ENCODE assay signal across 8 cellular contexts in the genomic region with DNA sequence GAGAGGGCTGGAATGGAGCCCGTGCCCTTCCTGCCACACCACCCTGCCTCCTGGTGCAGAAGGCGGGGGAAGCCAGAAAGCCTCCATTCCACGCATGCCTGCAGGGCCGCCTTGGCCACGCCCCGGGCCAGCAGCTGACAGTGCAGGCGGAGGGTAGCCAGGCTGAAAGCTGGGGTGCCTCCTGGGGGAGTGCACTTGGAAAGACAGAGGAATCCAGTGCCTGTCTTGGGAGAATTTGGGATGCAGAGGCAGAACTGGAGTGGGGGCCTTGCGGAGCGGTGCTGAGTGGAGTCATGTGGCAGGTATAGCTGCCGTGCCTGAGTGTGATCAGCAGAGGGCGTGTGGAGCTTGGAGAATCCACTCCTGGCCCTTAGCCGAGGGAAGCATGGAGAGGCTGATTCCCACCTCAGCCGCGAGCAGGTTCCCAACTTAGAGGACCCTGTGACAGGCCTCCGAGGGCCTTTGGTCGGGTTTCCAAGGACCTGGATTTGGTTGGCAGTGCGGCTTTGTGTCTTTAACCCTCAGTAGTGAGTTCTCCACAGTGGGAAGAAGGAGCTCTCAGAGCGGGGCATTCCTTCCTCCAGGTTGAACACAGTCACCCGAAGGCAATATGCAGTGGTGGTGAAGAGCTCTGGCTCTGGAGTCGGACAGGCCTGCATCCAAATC. TPM values are rescaled to one million over a fixed set of nuclear protein-coding genes. Genes with fewer than 3 reads are reported as not detected.
DNase-seq lines count a peak whose midpoint lies in the region; ATAC-seq and TF ChIP-seq lines count a peak whose summit lies in the region.

No MANE protein-coding gene starts in this region.

- peak overlapping the region; percentile 25 for H3K4me3 ChIP-seq in SJSA1
- peak overlapping the region; percentile 17 to 48 for H3K4me3 ChIP-seq in gastroesophageal sphincter

- DNase-seq in COLO668 (lab: John Stamatoyannopoulos, UW; ENCODE audit: unreplicated experiment): peak; percentile 78
- DNase-seq in M059J (ENCODE audit: low read depth): peak; percentile 86
- DNase-seq in SJSA1 (ENCODE audit: low read depth in 1 of 2, low spot score in 2 of 2): peak; percentile 79 to 80
- DNase-seq in activated naive CD4-positive, alpha-beta T cell treated with anti-CD3 and anti-CD28 coated beads, Interleukin-2, amount 10 ng/mL, durations not matched to agents 7 days and 5 days: peak; percentile 81
- peak; percentile 83 for DNase-seq in occipital lobe (lab: John Stamatoyannopoulos, UW)

- H3K4me3 Mint-ChIP-seq in activated naive CD4-positive, alpha-beta T cell treated with anti-CD3 and anti-CD28 coated beads, Interleukin-2, amount 10 ng/mL, durations not matched to agents 7 days and 5 days: peak overlapping the region; percentile 75

- peak; percentile 47 for ATAC-seq in GM21576 (IDR thresholded peaks at IDR 0.05; ENCODE audit: unreplicated experiment)
- ATAC-seq in gastroesophageal sphincter: peak; percentile 94

- no peaks in the 10 kb centered on the region for H3K27me3 ChIP-seq in SJSA1 (replicated peaks)
- no peaks in the 10 kb centered on the region for H3K27me3 ChIP-seq in gastroesophageal sphincter

- CTCF ChIA-PET in activated naive CD4-positive, alpha-beta T cell treated with anti-CD3 and anti-CD28 coated beads, Interleukin-2, amount 10 ng/mL, durations not matched to agents 7 days and 5 days (lab: Charles Lee): interaction anchor here (0.6 to 5.2 kb wide), 25 partner anchors 8 to 236 kb away, joined by 3 to 61 read pairs (median 4); partner anchors contain the start of genes CERCAM and URM1

- H3K4me1 ChIP-seq in SJSA1 (replicated peaks): peaks cover 16% of the 10 kb centered on the region
- peaks cover 0 to 31% (median 21%) of the 10 kb centered on the region in 3 donors for H3K4me1 ChIP-seq in gastroesophageal sphincter

- H3K36me3 Mint-ChIP-seq in activated naive CD4-positive, alpha-beta T cell treated with anti-CD3 and anti-CD28 coated beads, Interleukin-2, amount 10 ng/mL, durations not matched to agents 7 days and 5 days: no peaks in the 10 kb centered on the region

- H3K9me3 Mint-ChIP-seq in activated naive CD4-positive, alpha-beta T cell treated with anti-CD3 and anti-CD28 coated beads, Interleukin-2, amount 10 ng/mL, durations not matched to agents 7 days and 5 days: no peaks in the 10 kb centered on the region

- no peaks in the 10 kb centered on the region for H3K36me3 ChIP-seq in SJSA1
- peaks cover 0 to 27% of the 10 kb centered on the region in 2 donors for H3K36me3 ChIP-seq in gastroesophageal sphincter

- no peak for TF ChIP-seq POLR2A in gastroesophageal sphincter (IDR thresholded peaks at IDR 0.05)

- H3K27ac ChIP-seq in SJSA1: no peak overlapping the region
- H3K27ac ChIP-seq in gastroesophageal sphincter: peak overlapping the region in 3 of 4 donors; percentile 73 to 83 (median 74)
- H3K27ac ChIP-seq in temporal lobe (ENCODE audit: low read depth, low read length): peak overlapping the region; percentile 97

- H3K9me3 ChIP-seq in SJSA1 (replicated peaks) (no peaks in the 10 kb centered on the region), gastroesophageal sphincter (no peaks in the 10 kb centered on the region)

- no peak for TF ChIP-seq EP300 in gastroesophageal sphincter (IDR thresholded peaks at IDR 0.05)

- WGBS in gastroesophageal sphincter (ENCODE audit: low coverage in 1 of 2), 2 donors: no CpG with 5 or more reads among the region's 20 CpGs

- H3K27ac Mint-ChIP-seq in activated naive CD4-positive, alpha-beta T cell treated with anti-CD3 and anti-CD28 coated beads, Interleukin-2, amount 10 ng/mL, durations not matched to agents 7 days and 5 days: peak overlapping the region; percentile 88

- peaks cover 31% of the 10 kb centered on the region for H3K4me1 Mint-ChIP-seq in activated naive CD4-positive, alpha-beta T cell treated with anti-CD3 and anti-CD28 coated beads, Interleukin-2, amount 10 ng/mL, durations not matched to agents 7 days and 5 days

- H3K27me3 Mint-ChIP-seq in activated naive CD4-positive, alpha-beta T cell treated with anti-CD3 and anti-CD28 coated beads, Interleukin-2, amount 10 ng/mL, durations not matched to agents 7 days and 5 days: peaks cover 4% of the 10 kb centered on the region

- TF ChIP-seq CTCF in gastroesophageal sphincter (IDR thresholded peaks at IDR 0.05): peak in 3 of 4 experiments; percentile 79 to 92 (median 85)

RNA-seq across cellular contexts. Expression of gene URM1, which starts 9.1 kb away (rescaled TPM):
- total RNA-seq in M059J (2014; rRNA removed; shearing (Covaris generic)): 40.8 and 50.7 TPM in 2 replicates
- total RNA-seq in SJSA1 (2014; rRNA removed; shearing (Covaris generic)): 22.7 and 35.0 TPM in 2 replicates
- total RNA-seq in gastroesophageal sphincter (10 to 100 TPM; 20.5 to 46.8 (median 30.2) TPM), occipital lobe (21.8 TPM), temporal lobe (15.2 TPM)

RNA-seq across cellular contexts. Expression of gene SLC27A4, which starts 21.8 kb away (rescaled TPM):
- 21.3 and 23.7 TPM in 2 replicates for total RNA-seq in M059J (2014; rRNA removed; shearing (Covaris generic))
- total RNA-seq in SJSA1 (2014; rRNA removed; shearing (Covaris generic)): 23.3 and 26.4 TPM in 2 replicates
- 10 to 100 TPM; 14.3 to 34.3 (median 20.4) TPM for total RNA-seq in gastroesophageal sphincter
- 23.9 TPM for total RNA-seq in occipital lobe
- 17.0 TPM for total RNA-seq in temporal lobe

RNA-seq across cellular contexts. Expression of gene COQ4, which starts 39.5 kb away (rescaled TPM):
- total RNA-seq in M059J (2014; rRNA removed; shearing (Covaris generic)): 54.8 and 59.2 TPM in 2 replicates
- total RNA-seq in SJSA1 (2014; rRNA removed; shearing (Covaris generic)): 27.8 and 36.6 TPM in 2 replicates
- total RNA-seq in gastroesophageal sphincter: 10 to 100 TPM; 25.8 to 40.5 (median 31.8) TPM
- 19.5 TPM for total RNA-seq in occipital lobe
- total RNA-seq in temporal lobe: 10.3 TPM

RNA-seq across cellular contexts. Expression of gene TRUB2, which starts 39.9 kb away (rescaled TPM):
- 12.4 and 19.2 TPM in 2 replicates for total RNA-seq in M059J (2014; rRNA removed; shearing (Covaris generic))
- total RNA-seq in SJSA1 (2014; rRNA removed; shearing (Covaris generic)): 8.4 and 18.3 TPM in 2 replicates
- total RNA-seq in gastroesophageal sphincter: 10 to 100 TPM in 1 of 4 donors, 1 to 10 TPM in 3; 5.1 to 11.4 (median 7.5) TPM
- total RNA-seq in occipital lobe: 24.0 TPM
- 14.0 TPM for total RNA-seq in temporal lobe

RNA-seq across cellular contexts. Expression of gene CERCAM, which starts 58.5 kb away (rescaled TPM):
- total RNA-seq in M059J (2014; rRNA removed; shearing (Covaris generic)): 15.5 and 24.1 TPM in 2 replicates
- 24.7 and 29.9 TPM in 2 replicates for total RNA-seq in SJSA1 (2014; rRNA removed; shearing (Covaris generic))
- total RNA-seq in gastroesophageal sphincter: 10 to 100 TPM; 18.0 to 30.0 (median 28.1) TPM
- 10.1 TPM for total RNA-seq in occipital lobe
- 16.0 TPM for total RNA-seq in temporal lobe
